Comparison of ENCODE assay signal across 8 cellular contexts in the genomic region with DNA sequence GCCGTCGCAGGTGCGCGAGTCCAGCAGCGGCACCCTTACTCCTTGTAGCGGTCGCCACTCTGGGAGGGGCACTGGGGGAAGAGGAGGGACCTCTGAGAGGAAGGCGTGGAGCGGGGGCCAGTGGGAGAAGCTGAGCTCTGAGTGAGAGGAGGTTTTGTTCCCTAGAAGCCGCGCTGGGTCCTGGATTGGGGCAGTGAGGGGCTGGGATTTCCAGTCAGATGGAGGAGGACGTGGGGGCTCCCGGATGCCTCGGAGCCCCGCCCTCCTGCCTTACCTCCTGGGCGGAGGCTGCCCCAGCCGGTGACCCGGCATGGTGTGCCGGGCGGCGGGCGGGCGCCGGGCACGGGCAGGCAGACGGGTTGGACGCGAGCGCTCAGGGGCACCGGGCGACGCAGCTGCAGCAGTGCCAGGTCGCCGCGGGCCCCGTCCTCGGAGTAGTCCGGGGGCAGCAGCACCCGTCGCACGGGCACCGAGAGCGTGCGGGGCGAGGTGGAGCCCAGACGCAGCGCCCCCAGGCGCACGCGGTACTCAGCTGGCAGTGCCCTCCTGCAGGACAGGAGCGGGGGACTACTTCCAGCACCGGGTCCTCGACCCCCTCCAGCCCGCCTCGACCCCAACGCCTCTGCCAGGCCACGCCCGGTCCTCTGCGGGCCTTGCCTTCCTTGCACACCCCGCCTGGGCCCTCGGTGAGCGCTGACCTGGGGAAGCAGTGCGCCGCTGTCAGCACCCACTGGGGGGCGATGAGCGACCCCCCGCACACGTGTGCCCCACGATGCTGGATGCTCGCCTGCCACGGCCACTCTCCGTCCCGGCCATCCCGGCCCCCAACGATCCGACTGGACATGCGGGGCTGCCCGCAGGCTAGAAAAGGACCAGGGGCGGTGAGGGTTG. TPM values are rescaled to one million over a fixed set of nuclear protein-coding genes. Genes with fewer than 3 reads are reported as not detected.
DNase-seq lines count a peak whose midpoint lies in the region; ATAC-seq, FAIRE-seq and TF ChIP-seq lines count a peak whose summit lies in the region.

No MANE protein-coding gene starts in this region.

- H3K4me1 ChIP-seq in ACC112 (ENCODE audit: control insufficient read depth, insufficient read depth, low read length, unreplicated experiment) (no peaks in the 10 kb centered on the region), K562 (replicated peaks in 1 of 2; ENCODE audit: control insufficient read depth in 2 of 2, insufficient read depth in 2 of 2, low read length in 2 of 2) (peaks cover 4 to 31% of the 10 kb centered on the region in 2 experiments; a peak in 4 of 5 replicates), thyroid gland (peaks cover 0 to 8% of the 10 kb centered on the region in 2 donors)

- H3K9me3 ChIP-seq in K562 (replicated peaks; ENCODE audit: control insufficient read depth, insufficient read depth, low read depth, low read length) (no peaks in the 10 kb centered on the region), thyroid gland (no peaks in the 10 kb centered on the region)

- in situ Hi-C loops in K562 (cut with MboI) = no loop called here

- no peak for TF ChIP-seq EP300 in K562 (IDR thresholded peaks at IDR 0.05; ENCODE audit: low read length)

- H3K4me1 Mint-ChIP-seq in natural killer cell = peaks cover 0 to 21% of the 10 kb centered on the region in 2 donors

- peak; percentile 68 for ATAC-seq in K562
- ATAC-seq in natural killer cell = peak; percentile 53 to 75 (median 75)
- no peak for ATAC-seq in GM18873 (IDR thresholded peaks at IDR 0.05; ENCODE audit: low FRiP score, unreplicated experiment)
- no peak for ATAC-seq in HG02852 (IDR thresholded peaks at IDR 0.05; ENCODE audit: unreplicated experiment)

- H4K20me1 ChIP-seq in K562 (replicated peaks; ENCODE audit: control insufficient read depth, insufficient read depth, low read length) = 0 out of 2 replicates have a peak, but pooled peaks cover 4% of the 10 kb centered on the region

- H3K27me3 ChIP-seq in ACC112 (ENCODE audit: insufficient read depth, low read length) = peaks cover 48% of the 10 kb centered on the region
- H3K27me3 ChIP-seq in K562 (ENCODE audit: control insufficient read depth in 2 of 2, insufficient read depth in 2 of 2, low read length in 2 of 2) = peaks cover 9 to 19% of the 10 kb centered on the region in 2 experiments; a peak in 4 of 5 replicates
- H3K27me3 ChIP-seq in thyroid gland = peaks cover 14% of the 10 kb centered on the region

- peaks cover 0 to 13% of the 10 kb centered on the region in 2 donors for H3K27me3 Mint-ChIP-seq in natural killer cell (ENCODE audit: low read depth in 2 of 2)

- H2AFZ ChIP-seq in ACC112 (ENCODE audit: low read length, unreplicated experiment) (no peak overlapping the region), K562 (ENCODE audit: low read depth, low read length) (no peak overlapping the region)

- H3K4me3 ChIP-seq in ACC112 (ENCODE audit: low read depth, low read length) (peak overlapping the region; percentile 50; the same call in 1 of the 2 replicates), K562 (no peak overlapping the region), thyroid gland (replicated peaks in 1 of 3) (no peak overlapping the region)

- WGBS in K562 (ENCODE audit: insufficient coverage, low coverage, missing lambda C conversion rate) = 44% methylated on average over 45 of the region's 79 CpGs
- WGBS in thyroid gland, 2 donors = 8 to 22% methylated on average over 40 to 50 of the region's 79 CpGs

- peak overlapping the region in 1 of 2 donors; percentile 18 for H3K27ac Mint-ChIP-seq in natural killer cell

- POLR2A ChIA-PET in K562 (lab: Yijun Ruan, JAX) = no interaction called here
- POLR2A ChIA-PET in GM10248 (lab: Yijun Ruan, JAX) = no interaction called here

- H3K9ac ChIP-seq in K562 (ENCODE audit: insufficient read depth in 1 of 2, low read depth in 2 of 2, low read length in 2 of 2) = peak overlapping the region in 1 of 2 experiments; percentile 31; a peak in 2 of 4 replicates

- H3K36me3 Mint-ChIP-seq in natural killer cell = no peaks in the 10 kb centered on the region

- peak overlapping the region; percentile 82 for H3K4me3 Mint-ChIP-seq in natural killer cell

- DNase-seq in NCI-H1105 treated with DMSO at 0.1 percent for 48 hours (lab: John Stamatoyannopoulos, UW) (peak; percentile 17), K562 (ENCODE audit: extremely low read depth in 1 of 4, low spot score in 3 of 4) (peak in 3 of 4 experiments; percentile 47 to 62 (median 60)), natural killer cell (peak; percentile 13), thyroid gland (no peak), GM10248 (ENCODE audit: extremely low spot score) (no peak)

- no peak for FAIRE-seq in K562 (lab: Jason Lieb, UNC)

- no TSS peak for BruUV-seq in K562 (replicated peaks; lab: Mats Ljungman, UMichigan)

- no peak overlapping the region for H3K27ac ChIP-seq in ACC112 (ENCODE audit: low read depth, low read length)
- H3K27ac ChIP-seq in K562 (ENCODE audit: extremely low read depth, low read depth, low read length) = no peak overlapping the region
- H3K27ac ChIP-seq in thyroid gland = no peak overlapping the region

- peak in 1 of 2 experiments; percentile 17; a peak in 1 of 4 replicates for TF ChIP-seq RAD21 in K562 (CRISPR knock-in tag; conservative IDR thresholded peaks at IDR 0.05 in 1 of 2, IDR thresholded peaks at IDR 0.05 in 1 of 2)

- CTCF ChIA-PET in K562 (lab: Yijun Ruan, JAX; ENCODE audit: low intra/inter-chr PET ratio) = no interaction called here
- CTCF ChIA-PET in GM10248 (lab: Yijun Ruan, JAX) = interaction anchor here (1.5 kb wide), 1 partner anchor 27 kb away, joined by 4 read pairs; no protein-coding TSS in a partner anchor

- H3K4me2 ChIP-seq in K562 (ENCODE audit: insufficient read depth, low read length) = no peak overlapping the region

- H3K79me2 ChIP-seq in ACC112 (ENCODE audit: control insufficient read depth, insufficient read depth, low read length, unreplicated experiment) (no peaks in the 10 kb centered on the region), K562 (ENCODE audit: control insufficient read depth, insufficient read depth, low read length) (no peaks in the 10 kb centered on the region)

- no peaks in the 10 kb centered on the region for H3K9me3 Mint-ChIP-seq in natural killer cell

- no peaks in the 10 kb centered on the region for H3K36me3 ChIP-seq in ACC112 (ENCODE audit: insufficient read depth, low read length)
- no peaks in the 10 kb centered on the region for H3K36me3 ChIP-seq in K562 (ENCODE audit: control insufficient read depth, insufficient read depth, low read length)
- H3K36me3 ChIP-seq in thyroid gland = no peaks in the 10 kb centered on the region

- intact Hi-C loops in K562 (cut with micrococcal nuclease) (no loop called here), natural killer cell (cut with micrococcal nuclease) (no loop called here), thyroid gland (cut with DNase I) (no loop called here)

- TF ChIP-seq POLR2A in K562 (conservative IDR thresholded peaks at IDR 0.05) = no peak
- TF ChIP-seq POLR2A in thyroid gland (IDR thresholded peaks at IDR 0.05) = no peak

- TF ChIP-seq CTCF in K562 (IDR thresholded peaks at IDR 0.05 in 2 of 3, conservative IDR thresholded peaks at IDR 0.05 in 1 of 3; ENCODE audit: insufficient read depth in 2 of 3, low read depth in 1 of 3, low read length in 3 of 3) (peak; percentile 31 to 52 (median 31); a peak in 4 of 6 replicates), natural killer cell (IDR thresholded peaks at IDR 0.05) (no peak), thyroid gland (IDR thresholded peaks at IDR 0.05) (no peak), GM10248 (IDR thresholded peaks at IDR 0.05; ENCODE audit: control extremely low read depth, extremely low read depth, low read depth, missing control alignments) (no peak)

- H3K9me1 ChIP-seq in K562 (ENCODE audit: control insufficient read depth, insufficient read depth, low read length) = no peaks in the 10 kb centered on the region

RNA-seq across cellular contexts. Expression of gene PRSS33, which starts 2.0 kb away (rescaled TPM):
- total RNA-seq in K562 (2011; cell fraction: chromatin; rRNA removed; ENCODE audit: low replicate concordance) = not detected in 2 replicates
- total RNA-seq in K562 (2011; cell fraction: nucleolus; rRNA removed) = not detected in 2 replicates
- not detected in 2 replicates for total RNA-seq in K562 (2011; cell fraction: nucleoplasm; rRNA removed)
- total RNA-seq in K562 (2014; rRNA removed) (not detected in 2 replicates), K562 (2014; rRNA removed; fragmentation: Illumina TruSeq; extraction: Trizol) (not detected in 2 replicates), K562 (2015; rRNA removed; fragmentation: Illumina TruSeq; extraction: Trizol) (not detected in 2 replicates), K562 (2021) (not detected in 2 replicates), natural killer cell (under 1 TPM; 0.20 to 0.63 (median 0.54) TPM), thyroid gland (not detected)
- polyA plus RNA-seq in K562 (2011; rRNA removed) (not detected in 2 replicates), K562 (2014; fragmentation: Illumina TruSeq; extraction: Trizol) (not detected in 2 replicates), K562 (2014; fragmentation: Nextera tagmentation; extraction: Ambion mirVana) (not detected), K562 (2014; rRNA removed) (not detected in 2 replicates)
- polyA plus RNA-seq in K562 (2011; cell fraction: cytosol; rRNA removed) = not detected in 2 replicates
- polyA plus RNA-seq in K562 (2011; cell fraction: nucleus; rRNA removed) = not detected in 2 replicates
- polyA plus RNA-seq in K562 (2012) = 0.06 TPM in 1 of 2 replicates, not detected in the other
- polyA minus RNA-seq in K562 (2011; rRNA and poly(A)+ RNA removed) = not detected in 2 replicates
- polyA minus RNA-seq in K562 (2011; cell fraction: cytosol; rRNA and poly(A)+ RNA removed) = not detected in 2 replicates
- polyA minus RNA-seq in K562 (2011; cell fraction: nucleus; rRNA and poly(A)+ RNA removed) = not detected in 2 replicates

RNA-seq across cellular contexts. Expression of gene ELOB, which starts 8.3 kb away (rescaled TPM):
- total RNA-seq in K562 (2011; cell fraction: chromatin; rRNA removed; ENCODE audit: low replicate concordance) = 7.2 and 24.7 TPM in 2 replicates
- 37.5 and 47.0 TPM in 2 replicates for total RNA-seq in K562 (2011; cell fraction: nucleolus; rRNA removed)
- 31.9 and 34.9 TPM in 2 replicates for total RNA-seq in K562 (2011; cell fraction: nucleoplasm; rRNA removed)
- total RNA-seq in K562 (2014; rRNA removed) (285 and 395 TPM in 2 replicates), K562 (2014; rRNA removed; fragmentation: Illumina TruSeq; extraction: Trizol) (29.4 and 63.2 TPM in 2 replicates), K562 (2015; rRNA removed; fragmentation: Illumina TruSeq; extraction: Trizol) (219 and 223 TPM in 2 replicates), K562 (2021) (237 and 268 TPM in 2 replicates), natural killer cell (100 to 1,000 TPM; 146 to 207 (median 161) TPM), thyroid gland (100 to 1,000 TPM; 373 to 786 (median 647) TPM)
- polyA plus RNA-seq in K562 (2011; rRNA removed) (206 and 220 TPM in 2 replicates), K562 (2014; fragmentation: Illumina TruSeq; extraction: Trizol) (180 and 344 TPM in 2 replicates), K562 (2014; fragmentation: Nextera tagmentation; extraction: Ambion mirVana) (100 to 1,000 TPM; 764 to 791 TPM), K562 (2014; rRNA removed) (298 and 313 TPM in 2 replicates)
- 693 and 1,390 TPM in 2 replicates for polyA plus RNA-seq in K562 (2011; cell fraction: cytosol; rRNA removed)
- 132 and 211 TPM in 2 replicates for polyA plus RNA-seq in K562 (2011; cell fraction: nucleus; rRNA removed)
- 297 and 487 TPM in 2 replicates for polyA plus RNA-seq in K562 (2012)
- 34.5 and 73.6 TPM in 2 replicates for polyA minus RNA-seq in K562 (2011; rRNA and poly(A)+ RNA removed)
- 64.8 and 95.8 TPM in 2 replicates for polyA minus RNA-seq in K562 (2011; cell fraction: cytosol; rRNA and poly(A)+ RNA removed)
- polyA minus RNA-seq in K562 (2011; cell fraction: nucleus; rRNA and poly(A)+ RNA removed) = 15.5 and 22.3 TPM in 2 replicates

RNA-seq across cellular contexts. Expression of gene PRSS41, which starts 12.9 kb away (rescaled TPM):
- total RNA-seq in K562 (2011; cell fraction: chromatin; rRNA removed; ENCODE audit: low replicate concordance) = not detected in 2 replicates
- not detected in 2 replicates for total RNA-seq in K562 (2011; cell fraction: nucleolus; rRNA removed)
- not detected in 2 replicates for total RNA-seq in K562 (2011; cell fraction: nucleoplasm; rRNA removed)
- total RNA-seq in K562 (2014; rRNA removed) (not detected in 2 replicates), K562 (2014; rRNA removed; fragmentation: Illumina TruSeq; extraction: Trizol) (not detected in 2 replicates), K562 (2015; rRNA removed; fragmentation: Illumina TruSeq; extraction: Trizol) (not detected in 2 replicates), K562 (2021) (not detected in 2 replicates), natural killer cell (under 1 TPM in 1 of 3 donors, not detected in 2; 0.33 TPM), thyroid gland (not detected)
- polyA plus RNA-seq in K562 (2011; rRNA removed) (not detected in 2 replicates), K562 (2014; fragmentation: Illumina TruSeq; extraction: Trizol) (not detected in 2 replicates), K562 (2014; fragmentation: Nextera tagmentation; extraction: Ambion mirVana) (not detected), K562 (2014; rRNA removed) (not detected in 2 replicates)
- polyA plus RNA-seq in K562 (2011; cell fraction: cytosol; rRNA removed) = not detected in 2 replicates
- not detected in 2 replicates for polyA plus RNA-seq in K562 (2011; cell fraction: nucleus; rRNA removed)
- not detected in 2 replicates for polyA plus RNA-seq in K562 (2012)
- polyA minus RNA-seq in K562 (2011; rRNA and poly(A)+ RNA removed) = 0.18 TPM in 1 of 2 replicates, not detected in the other
- not detected in 2 replicates for polyA minus RNA-seq in K562 (2011; cell fraction: cytosol; rRNA and poly(A)+ RNA removed)
- polyA minus RNA-seq in K562 (2011; cell fraction: nucleus; rRNA and poly(A)+ RNA removed) = not detected in 2 replicates

RNA-seq across cellular contexts. Expression of gene PRSS21, which starts 31.7 kb away (rescaled TPM):
- total RNA-seq in K562 (2011; cell fraction: chromatin; rRNA removed; ENCODE audit: low replicate concordance) = 205 and 513 TPM in 2 replicates
- total RNA-seq in K562 (2011; cell fraction: nucleolus; rRNA removed) = 438 and 448 TPM in 2 replicates
- total RNA-seq in K562 (2011; cell fraction: nucleoplasm; rRNA removed) = 292 and 307 TPM in 2 replicates
- 61.3 and 77.8 TPM in 2 replicates for total RNA-seq in K562 (2014; rRNA removed)
- total RNA-seq in K562 (2014; rRNA removed; fragmentation: Illumina TruSeq; extraction: Trizol) = 41.5 and 43.6 TPM in 2 replicates
- 41.7 and 43.7 TPM in 2 replicates for total RNA-seq in K562 (2015; rRNA removed; fragmentation: Illumina TruSeq; extraction: Trizol)
- total RNA-seq in K562 (2021) = 113 and 121 TPM in 2 replicates
- polyA plus RNA-seq in K562 (2011; rRNA removed) = 112 and 157 TPM in 2 replicates
- polyA plus RNA-seq in K562 (2011; cell fraction: cytosol; rRNA removed) = 149 and 221 TPM in 2 replicates
- polyA plus RNA-seq in K562 (2011; cell fraction: nucleus; rRNA removed) = 780 and 951 TPM in 2 replicates
- polyA plus RNA-seq in K562 (2012) = 109 and 148 TPM in 2 replicates
- 76.1 and 104 TPM in 2 replicates for polyA plus RNA-seq in K562 (2014; fragmentation: Illumina TruSeq; extraction: Trizol)
- 10 to 100 TPM; 12.1 to 21.0 TPM for polyA plus RNA-seq in K562 (2014; fragmentation: Nextera tagmentation; extraction: Ambion mirVana)
- polyA plus RNA-seq in K562 (2014; rRNA removed) = 106 and 107 TPM in 2 replicates
- 23.0 and 37.7 TPM in 2 replicates for polyA minus RNA-seq in K562 (2011; rRNA and poly(A)+ RNA removed)
- polyA minus RNA-seq in K562 (2011; cell fraction: cytosol; rRNA and poly(A)+ RNA removed) = 26.8 and 31.8 TPM in 2 replicates
- 53.4 and 78.8 TPM in 2 replicates for polyA minus RNA-seq in K562 (2011; cell fraction: nucleus; rRNA and poly(A)+ RNA removed)
- 1 to 10 TPM in 1 of 3 donors, under 1 TPM in 1, not detected in 1; 0.64 to 6.6 TPM for total RNA-seq in natural killer cell
- total RNA-seq in thyroid gland = under 1 TPM in 1 of 4 donors, not detected in 3; 0.56 TPM

RNA-seq across cellular contexts. Expression of gene SRRM2, which starts 32.9 kb away (rescaled TPM):
- total RNA-seq in K562 (2011; cell fraction: chromatin; rRNA removed; ENCODE audit: low replicate concordance) = 1,596 and 1,670 TPM in 2 replicates
- 1,139 and 1,167 TPM in 2 replicates for total RNA-seq in K562 (2011; cell fraction: nucleolus; rRNA removed)
- 1,487 and 2,488 TPM in 2 replicates for total RNA-seq in K562 (2011; cell fraction: nucleoplasm; rRNA removed)
- total RNA-seq in K562 (2014; rRNA removed) (81.1 and 85.3 TPM in 2 replicates), K562 (2014; rRNA removed; fragmentation: Illumina TruSeq; extraction: Trizol) (79.2 and 79.9 TPM in 2 replicates), K562 (2015; rRNA removed; fragmentation: Illumina TruSeq; extraction: Trizol) (70.6 and 91.2 TPM in 2 replicates), K562 (2021) (413 and 466 TPM in 2 replicates), natural killer cell (1,000 to 10,000 TPM; 1,131 to 1,162 (median 1,149) TPM), thyroid gland (100 to 1,000 TPM; 262 to 378 (median 312) TPM)
- polyA plus RNA-seq in K562 (2011; rRNA removed) (82.5 and 179 TPM in 2 replicates), K562 (2014; fragmentation: Illumina TruSeq; extraction: Trizol) (517 and 558 TPM in 2 replicates), K562 (2014; fragmentation: Nextera tagmentation; extraction: Ambion mirVana) (10 to 100 TPM; 26.7 to 27.6 TPM), K562 (2014; rRNA removed) (463 and 563 TPM in 2 replicates)
- 102 and 119 TPM in 2 replicates for polyA plus RNA-seq in K562 (2011; cell fraction: cytosol; rRNA removed)
- 1,748 and 2,419 TPM in 2 replicates for polyA plus RNA-seq in K562 (2011; cell fraction: nucleus; rRNA removed)
- 391 and 584 TPM in 2 replicates for polyA plus RNA-seq in K562 (2012)
- polyA minus RNA-seq in K562 (2011; rRNA and poly(A)+ RNA removed) = 72.4 and 72.8 TPM in 2 replicates
- polyA minus RNA-seq in K562 (2011; cell fraction: cytosol; rRNA and poly(A)+ RNA removed) = 155 and 244 TPM in 2 replicates
- 233 and 249 TPM in 2 replicates for polyA minus RNA-seq in K562 (2011; cell fraction: nucleus; rRNA and poly(A)+ RNA removed)

Comparison
In these comparisons a context has a peak if more than half of its experiments do, and no peak if none do; other contexts are left out.
1. DNase-seq: peak in NCI-H1105 treated with DMSO at 0.1 percent for 48 hours (single experiment), K562 (3 of 4) and natural killer cell (single experiment); none in thyroid gland (0 of 2) and GM10248 (single experiment).
2. ATAC-seq: peak in K562 (single experiment) and natural killer cell (3 of 3); none in GM18873 (single experiment) and HG02852 (single experiment).
3. CTCF ChIP-seq: peak in K562 (3 of 3); none in natural killer cell (single experiment), thyroid gland (0 of 6) and GM10248 (single experiment).